In the genomic region with DNA sequence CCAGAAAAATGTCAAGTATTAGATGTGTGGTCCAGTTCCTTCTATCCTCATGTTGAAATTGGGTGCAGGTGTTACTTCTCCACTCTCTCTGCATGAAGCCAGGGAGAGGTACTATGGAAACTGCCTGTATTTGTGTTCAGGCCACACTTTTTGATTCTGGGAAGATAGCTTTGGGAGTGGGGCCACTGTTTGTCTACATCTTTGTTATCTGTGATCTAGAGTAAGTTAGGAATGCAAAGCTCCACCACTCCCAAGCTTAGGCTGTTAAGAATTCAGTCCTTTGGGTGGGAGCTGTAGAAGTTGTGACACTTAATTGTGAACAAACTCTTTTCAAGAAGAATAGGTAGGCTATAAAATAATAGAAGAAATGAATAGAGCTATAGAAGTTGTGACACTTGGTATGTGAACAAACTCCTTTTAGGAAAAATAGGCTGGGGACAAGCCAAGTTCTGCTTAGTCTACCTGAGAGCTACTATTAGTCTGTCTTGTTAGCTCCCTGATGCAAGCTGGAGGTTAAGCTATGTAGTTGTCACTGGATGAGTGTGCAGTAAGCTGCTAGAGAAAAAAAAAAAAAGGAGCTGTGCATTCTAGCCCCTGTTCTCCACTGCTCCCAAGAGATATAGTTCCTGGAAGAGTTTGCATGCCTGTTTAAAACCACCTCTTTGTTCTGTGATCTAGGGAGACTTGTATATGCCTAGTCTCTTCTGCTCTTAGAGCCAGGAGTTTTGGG, we compare ENCODE assay signal across 1 cellular context.
TF ChIP-seq lines count a peak whose summit lies in the region.

No MANE protein-coding gene starts in this region.

TF ChIP-seq in SK-N-SH, 30 proteins besides CTCF, POLR2A, EP300 and RAD21:
- TF ChIP-seq TEAD4 (IDR thresholded peaks at IDR 0.05; ENCODE audit: borderline replicate concordance, insufficient read depth) (no peak), FOXM1 (IDR thresholded peaks at IDR 0.05; ENCODE audit: low read depth) (no peak)
- TF ChIP-seq, protein P1, sequence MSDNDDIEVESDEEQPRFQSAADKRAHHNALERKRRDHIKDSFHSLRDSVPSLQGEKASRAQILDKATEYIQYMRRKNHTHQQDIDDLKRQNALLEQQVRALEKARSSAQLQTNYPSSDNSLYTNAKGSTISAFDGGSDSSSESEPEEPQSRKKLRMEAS (IDR thresholded peaks at IDR 0.05; ENCODE audit: low read depth) = no peak
